ENCODE assay signal across 1 cellular context in the genomic region with DNA sequence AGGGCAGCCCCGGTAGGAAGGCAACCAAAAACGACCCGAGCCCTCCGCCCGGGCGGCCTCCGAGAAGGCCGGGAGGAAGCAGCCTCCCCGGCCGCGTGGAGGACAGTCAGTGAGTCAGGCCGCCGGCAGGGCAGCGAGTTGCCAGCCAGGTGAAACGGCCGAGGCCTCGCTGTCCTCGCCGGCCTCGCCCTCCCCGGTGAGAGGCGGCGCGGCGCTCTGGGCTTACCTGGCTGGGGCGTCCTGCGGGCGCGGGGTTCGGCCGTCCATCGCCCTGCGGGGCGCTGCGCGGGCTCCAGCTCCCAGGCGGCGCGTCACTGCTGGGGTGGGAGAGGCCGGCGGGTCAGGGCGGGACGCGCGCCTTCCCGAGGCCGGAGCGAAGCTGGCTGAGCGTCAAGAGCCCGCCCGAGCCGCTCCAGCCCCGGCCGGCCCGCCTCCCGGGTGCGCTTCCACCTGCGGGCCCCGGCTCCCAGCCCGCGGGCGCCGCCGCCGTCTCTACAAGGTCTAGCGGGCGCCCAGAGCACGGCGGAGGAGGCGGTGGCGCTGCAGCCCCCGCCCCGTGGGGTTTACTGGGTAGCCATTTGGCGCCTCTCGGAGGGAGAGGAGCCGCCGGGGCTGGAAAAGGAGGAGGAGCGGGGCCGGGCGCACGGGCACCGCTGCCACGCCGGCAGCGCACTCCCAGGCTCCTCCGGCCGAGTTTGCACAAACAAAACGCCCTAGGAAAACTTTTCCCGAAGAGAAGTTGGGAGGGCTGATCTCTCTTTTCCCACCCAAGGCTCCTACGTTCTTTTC.
TF ChIP-seq lines count a peak whose summit lies in the region.

No MANE protein-coding gene starts in this region.

TF ChIP-seq in HepG2, 621 proteins besides CTCF, POLR2A, EP300 and RAD21 (continued from another document and continues in another):
- TF ChIP-seq SMAD3 (CRISPR knock-in tag; IDR thresholded peaks at IDR 0.05) (no peak), ARNTL (CRISPR knock-in tag; IDR thresholded peaks at IDR 0.05) (no peak), ZNF691 (CRISPR knock-in tag; IDR thresholded peaks at IDR 0.05; ENCODE audit: borderline replicate concordance, low read depth) (peak; percentile 26), KDM1A (CRISPR knock-in tag; IDR thresholded peaks at IDR 0.05) (no peak), NFIC (IDR thresholded peaks at IDR 0.05; ENCODE audit: low read length) (no peak; the same call in 1 of the 2 replicates), PRPF4 (IDR thresholded peaks at IDR 0.05; ENCODE audit: low read depth, low read length, poor library complexity, severe bottlenecking) (no peak), SMARCC2 (IDR thresholded peaks at IDR 0.05) (no peak), ZNF557 (CRISPR knock-in tag; IDR thresholded peaks at IDR 0.05) (no peak; the same call in 1 of the 2 replicates), ZNF225 (CRISPR knock-in tag; IDR thresholded peaks at IDR 0.05) (no peak; the same call in 1 of the 2 replicates), ZNF709 (CRISPR knock-in tag; IDR thresholded peaks at IDR 0.05) (peak; percentile 3; the same call in 1 of the 2 replicates), ZNF432 (CRISPR knock-in tag; IDR thresholded peaks at IDR 0.05; ENCODE audit: borderline replicate concordance) (no peak), SPEN (CRISPR knock-in tag; IDR thresholded peaks at IDR 0.05; ENCODE audit: low read depth) (no peak), DDIT3 (CRISPR knock-in tag; IDR thresholded peaks at IDR 0.05) (no peak), RFX5 (IDR thresholded peaks at IDR 0.05; ENCODE audit: low read depth, low read length) (no peak), ZNF12 (CRISPR knock-in tag; IDR thresholded peaks at IDR 0.05) (no peak), MEF2D (CRISPR knock-in tag; IDR thresholded peaks at IDR 0.05) (no peak; the same call in 1 of the 2 replicates), SRSF4 (IDR thresholded peaks at IDR 0.05; ENCODE audit: low read depth, low read length, poor library complexity, severe bottlenecking) (no peak), HHEX (CRISPR knock-in tag; IDR thresholded peaks at IDR 0.05) (no peak), ELF1 (CRISPR knock-in tag; IDR thresholded peaks at IDR 0.05) (no peak), ELF4 (CRISPR knock-in tag; IDR thresholded peaks at IDR 0.05; ENCODE audit: borderline replicate concordance) (no peak), CEBPG (CRISPR knock-in tag; IDR thresholded peaks at IDR 0.05) (no peak), SATB2 (CRISPR knock-in tag; IDR thresholded peaks at IDR 0.05) (peak; percentile 69; the same call in 1 of the 2 replicates), ZKSCAN8 (CRISPR knock-in tag; IDR thresholded peaks at IDR 0.05; ENCODE audit: borderline replicate concordance) (no peak), TEAD3 (CRISPR knock-in tag; optimal IDR thresholded peaks at IDR 0.05; ENCODE audit: borderline replicate concordance) (no peak), NFE2L2 (IDR thresholded peaks at IDR 0.05; ENCODE audit: low read length) (no peak), ZNF564 (CRISPR knock-in tag; IDR thresholded peaks at IDR 0.05) (peak; percentile 76; the same call in 1 of the 2 replicates), SIX4 (CRISPR knock-in tag; IDR thresholded peaks at IDR 0.05) (no peak), REPIN1 (CRISPR knock-in tag; IDR thresholded peaks at IDR 0.05; ENCODE audit: borderline replicate concordance, low read depth) (no peak; the same call in 1 of the 2 replicates), AKAP8 (CRISPR knock-in tag; IDR thresholded peaks at IDR 0.05) (no peak), ZSCAN9 (CRISPR knock-in tag; IDR thresholded peaks at IDR 0.05; ENCODE audit: borderline replicate concordance) (0 out of 2 replicates have a peak, but pooled peaks have one; percentile 6), SMARCE1 (IDR thresholded peaks at IDR 0.05; ENCODE audit: borderline replicate concordance) (no peak), SMAD9 (CRISPR knock-in tag; IDR thresholded peaks at IDR 0.05) (no peak), PHF20 (CRISPR knock-in tag; IDR thresholded peaks at IDR 0.05) (no peak; the same call in 1 of the 2 replicates), ZMAT3 (CRISPR knock-in tag; conservative IDR thresholded peaks at IDR 0.05) (0 out of 2 replicates have a peak, but pooled peaks have one; percentile 30), ZNF446 (CRISPR knock-in tag; IDR thresholded peaks at IDR 0.05) (peak; percentile 31; the same call in 1 of the 2 replicates), TRIM24 (CRISPR knock-in tag; IDR thresholded peaks at IDR 0.05) (no peak), ZNF343 (CRISPR knock-in tag; IDR thresholded peaks at IDR 0.05) (no peak), TAF15 (IDR thresholded peaks at IDR 0.05; ENCODE audit: low read depth, low read length, poor library complexity, severe bottlenecking) (no peak), TSC22D2 (CRISPR knock-in tag; IDR thresholded peaks at IDR 0.05; ENCODE audit: borderline replicate concordance) (no peak), ZNF674 (CRISPR knock-in tag; IDR thresholded peaks at IDR 0.05; ENCODE audit: low read depth) (no peak; the same call in 1 of the 2 replicates), FLYWCH1 (CRISPR knock-in tag; IDR thresholded peaks at IDR 0.05) (no peak), ZC3H13 (CRISPR knock-in tag; IDR thresholded peaks at IDR 0.05) (peak; percentile 66), ZNF770 (CRISPR knock-in tag; IDR thresholded peaks at IDR 0.05) (peak; percentile 97), CBX1 (IDR thresholded peaks at IDR 0.05; ENCODE audit: low read depth) (no peak), MEIS1 (CRISPR knock-in tag; IDR thresholded peaks at IDR 0.05; ENCODE audit: borderline replicate concordance) (no peak)
- TF ChIP-seq, protein P1, sequence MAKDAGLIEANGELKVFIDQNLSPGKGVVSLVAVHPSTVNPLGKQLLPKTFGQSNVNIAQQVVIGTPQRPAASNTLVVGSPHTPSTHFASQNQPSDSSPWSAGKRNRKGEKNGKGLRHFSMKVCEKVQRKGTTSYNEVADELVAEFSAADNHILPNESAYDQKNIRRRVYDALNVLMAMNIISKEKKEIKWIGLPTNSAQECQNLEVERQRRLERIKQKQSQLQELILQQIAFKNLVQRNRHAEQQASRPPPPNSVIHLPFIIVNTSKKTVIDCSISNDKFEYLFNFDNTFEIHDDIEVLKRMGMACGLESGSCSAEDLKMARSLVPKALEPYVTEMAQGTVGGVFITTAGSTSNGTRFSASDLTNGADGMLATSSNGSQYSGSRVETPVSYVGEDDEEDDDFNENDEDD (CRISPR knock-in tag; IDR thresholded peaks at IDR 0.05; ENCODE audit: borderline replicate concordance) = no peak
- TF ChIP-seq, protein P2, sequence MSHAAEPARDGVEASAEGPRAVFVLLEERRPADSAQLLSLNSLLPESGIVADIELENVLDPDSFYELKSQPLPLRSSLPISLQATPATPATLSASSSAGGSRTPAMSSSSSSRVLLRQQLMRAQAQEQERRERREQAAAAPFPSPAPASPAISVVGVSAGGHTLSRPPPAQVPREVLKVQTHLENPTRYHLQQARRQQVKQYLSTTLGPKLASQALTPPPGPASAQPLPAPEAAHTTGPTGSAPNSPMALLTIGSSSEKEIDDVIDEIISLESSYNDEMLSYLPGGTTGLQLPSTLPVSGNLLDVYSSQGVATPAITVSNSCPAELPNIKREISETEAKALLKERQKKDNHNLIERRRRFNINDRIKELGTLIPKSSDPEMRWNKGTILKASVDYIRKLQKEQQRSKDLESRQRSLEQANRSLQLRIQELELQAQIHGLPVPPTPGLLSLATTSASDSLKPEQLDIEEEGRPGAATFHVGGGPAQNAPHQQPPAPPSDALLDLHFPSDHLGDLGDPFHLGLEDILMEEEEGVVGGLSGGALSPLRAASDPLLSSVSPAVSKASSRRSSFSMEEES (CRISPR knock-in tag; IDR thresholded peaks at IDR 0.05) = no peak
- TF ChIP-seq, protein P3, sequence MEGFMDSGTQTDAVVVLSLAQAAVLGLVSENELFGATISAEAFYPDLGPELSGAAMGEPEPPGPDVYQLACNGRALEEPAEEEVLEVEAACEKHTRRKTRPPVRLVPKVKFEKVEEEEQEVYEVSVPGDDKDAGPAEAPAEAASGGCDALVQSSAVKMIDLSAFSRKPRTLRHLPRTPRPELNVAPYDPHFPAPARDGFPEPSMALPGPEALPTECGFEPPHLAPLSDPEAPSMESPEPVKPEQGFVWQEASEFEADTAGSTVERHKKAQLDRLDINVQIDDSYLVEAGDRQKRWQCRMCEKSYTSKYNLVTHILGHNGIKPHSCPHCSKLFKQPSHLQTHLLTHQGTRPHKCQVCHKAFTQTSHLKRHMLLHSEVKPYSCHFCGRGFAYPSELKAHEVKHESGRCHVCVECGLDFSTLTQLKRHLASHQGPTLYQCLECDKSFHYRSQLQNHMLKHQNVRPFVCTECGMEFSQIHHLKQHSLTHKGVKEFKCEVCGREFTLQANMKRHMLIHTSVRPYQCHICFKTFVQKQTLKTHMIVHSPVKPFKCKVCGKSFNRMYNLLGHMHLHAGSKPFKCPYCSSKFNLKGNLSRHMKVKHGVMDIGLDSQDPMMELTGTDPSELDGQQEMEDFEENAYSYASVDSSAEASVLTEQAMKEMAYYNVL (CRISPR knock-in tag; IDR thresholded peaks at IDR 0.05; ENCODE audit: borderline replicate concordance) = no peak; the same call in 1 of the 2 replicates
- TF ChIP-seq, protein P4, sequence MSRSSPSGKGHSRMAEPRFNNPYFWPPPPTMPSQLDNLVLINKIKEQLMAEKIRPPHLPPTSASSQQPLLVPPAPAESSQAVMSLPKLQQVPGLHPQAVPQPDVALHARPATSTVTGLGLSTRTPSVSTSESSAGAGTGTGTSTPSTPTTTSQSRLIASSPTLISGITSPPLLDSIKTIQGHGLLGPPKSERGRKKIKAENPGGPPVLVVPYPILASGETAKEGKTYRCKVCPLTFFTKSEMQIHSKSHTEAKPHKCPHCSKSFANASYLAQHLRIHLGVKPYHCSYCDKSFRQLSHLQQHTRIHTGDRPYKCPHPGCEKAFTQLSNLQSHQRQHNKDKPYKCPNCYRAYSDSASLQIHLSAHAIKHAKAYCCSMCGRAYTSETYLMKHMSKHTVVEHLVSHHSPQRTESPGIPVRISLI (CRISPR knock-in tag; IDR thresholded peaks at IDR 0.05; ENCODE audit: borderline replicate concordance) = no peak
- TF ChIP-seq, protein P5, sequence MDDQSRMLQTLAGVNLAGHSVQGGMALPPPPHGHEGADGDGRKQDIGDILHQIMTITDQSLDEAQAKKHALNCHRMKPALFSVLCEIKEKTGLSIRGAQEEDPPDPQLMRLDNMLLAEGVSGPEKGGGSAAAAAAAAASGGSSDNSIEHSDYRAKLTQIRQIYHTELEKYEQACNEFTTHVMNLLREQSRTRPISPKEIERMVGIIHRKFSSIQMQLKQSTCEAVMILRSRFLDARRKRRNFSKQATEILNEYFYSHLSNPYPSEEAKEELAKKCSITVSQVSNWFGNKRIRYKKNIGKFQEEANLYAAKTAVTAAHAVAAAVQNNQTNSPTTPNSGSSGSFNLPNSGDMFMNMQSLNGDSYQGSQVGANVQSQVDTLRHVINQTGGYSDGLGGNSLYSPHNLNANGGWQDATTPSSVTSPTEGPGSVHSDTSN (CRISPR knock-in tag; IDR thresholded peaks at IDR 0.05; ENCODE audit: borderline replicate concordance) = 0 out of 2 replicates have a peak, but pooled peaks have one; percentile 29
- TF ChIP-seq, protein P6, sequence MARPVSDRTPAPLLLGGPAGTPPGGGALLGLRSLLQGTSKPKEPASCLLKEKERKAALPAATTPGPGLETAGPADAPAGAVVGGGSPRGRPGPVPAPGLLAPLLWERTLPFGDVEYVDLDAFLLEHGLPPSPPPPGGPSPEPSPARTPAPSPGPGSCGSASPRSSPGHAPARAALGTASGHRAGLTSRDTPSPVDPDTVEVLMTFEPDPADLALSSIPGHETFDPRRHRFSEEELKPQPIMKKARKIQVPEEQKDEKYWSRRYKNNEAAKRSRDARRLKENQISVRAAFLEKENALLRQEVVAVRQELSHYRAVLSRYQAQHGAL (CRISPR knock-in tag; IDR thresholded peaks at IDR 0.05; ENCODE audit: not compliant biosample characterization) = no peak
- TF ChIP-seq, protein P7, sequence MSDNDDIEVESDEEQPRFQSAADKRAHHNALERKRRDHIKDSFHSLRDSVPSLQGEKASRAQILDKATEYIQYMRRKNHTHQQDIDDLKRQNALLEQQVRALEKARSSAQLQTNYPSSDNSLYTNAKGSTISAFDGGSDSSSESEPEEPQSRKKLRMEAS (IDR thresholded peaks at IDR 0.05) = no peak; the same call in 1 of the 2 replicates
- TF ChIP-seq, protein P8, sequence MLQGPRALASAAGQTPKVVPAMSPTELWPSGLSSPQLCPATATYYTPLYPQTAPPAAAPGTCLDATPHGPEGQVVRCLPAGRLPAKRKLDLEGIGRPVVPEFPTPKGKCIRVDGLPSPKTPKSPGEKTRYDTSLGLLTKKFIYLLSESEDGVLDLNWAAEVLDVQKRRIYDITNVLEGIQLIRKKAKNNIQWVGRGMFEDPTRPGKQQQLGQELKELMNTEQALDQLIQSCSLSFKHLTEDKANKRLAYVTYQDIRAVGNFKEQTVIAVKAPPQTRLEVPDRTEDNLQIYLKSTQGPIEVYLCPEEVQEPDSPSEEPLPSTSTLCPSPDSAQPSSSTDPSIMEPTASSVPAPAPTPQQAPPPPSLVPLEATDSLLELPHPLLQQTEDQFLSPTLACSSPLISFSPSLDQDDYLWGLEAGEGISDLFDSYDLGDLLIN (CRISPR knock-in tag; IDR thresholded peaks at IDR 0.05; ENCODE audit: borderline replicate concordance) = no peak; the same call in 1 of the 2 replicates
